ENCODE assay signal across 1 cellular context in the genomic region with DNA sequence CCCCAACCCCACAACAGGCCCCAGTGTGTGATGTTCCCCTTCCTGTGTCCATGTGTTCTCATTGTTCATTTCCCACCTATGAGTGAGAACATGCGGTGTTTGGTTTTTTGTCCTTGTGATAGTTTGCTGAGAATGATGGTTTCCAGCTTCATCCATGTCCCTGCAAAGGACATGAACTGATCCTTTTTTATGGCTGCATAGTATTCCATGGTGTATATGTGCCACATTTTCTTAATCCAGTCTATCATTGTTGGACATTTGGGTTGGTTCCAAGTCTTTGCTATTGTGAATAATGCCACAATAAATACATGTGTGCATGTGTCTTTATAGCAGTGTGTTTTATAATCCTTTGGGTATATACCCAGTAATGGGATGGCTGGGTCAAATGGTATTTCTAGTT. TPM values are rescaled to one million over a fixed set of nuclear protein-coding genes. Genes with fewer than 3 reads are reported as not detected.
"Had no signal": no experiment of that assay in that cellular context is flagged by ENCODE, and none has a peak within 500 bp of the region (broad histone marks: within the 10 kb centered on the region; RNA-seq: fewer than 3 reads in every experiment).

No MANE protein-coding gene starts in this region.

RNA-seq across cellular contexts. Expression of a gene that starts 10.5 kb away (rescaled TPM):
- polyA plus RNA-seq: mammary epithelial cell had no signal
